12 cellular contexts compared by ENCODE assay signal in genomic region chr12:64218597-64218996, GRCh38. TPM values are rescaled to one million over a fixed set of nuclear protein-coding genes. Genes with fewer than 3 reads are reported as not detected.
DNase-seq lines count a peak whose midpoint lies in the region; ATAC-seq, FAIRE-seq and TF ChIP-seq lines count a peak whose summit lies in the region.
"Had no signal": no experiment of that assay in that cellular context is flagged by ENCODE, and none has a peak within 500 bp of the region (broad histone marks: within the 10 kb centered on the region; RNA-seq: fewer than 3 reads in every experiment).

No MANE protein-coding gene starts in this region.

- H3K27me3 Mint-ChIP-seq in effector memory CD8-positive, alpha-beta T cell, result no peaks in the 10 kb centered on the region

- no peak for TF ChIP-seq CTCF in endothelial cell of umbilical vein (IDR thresholded peaks at IDR 0.05; ENCODE audit: extremely low read depth in 1 of 2, insufficient read depth in 1 of 2, low read depth in 1 of 2, low read length in 2 of 2)

- H3K4me2 ChIP-seq in endothelial cell of umbilical vein (ENCODE audit: insufficient read depth, low read length), result no peak overlapping the region
- H3K4me2 ChIP-seq: KMS-11 had no signal

- no peaks in the 10 kb centered on the region for H4K20me1 ChIP-seq in endothelial cell of umbilical vein (replicated peaks; ENCODE audit: control insufficient read depth, extremely low read depth, insufficient read depth, low read length)

- H3K27ac Mint-ChIP-seq in effector memory CD8-positive, alpha-beta T cell, result peak overlapping the region in 1 of 2 donors; percentile 72

- H3K36me3 ChIP-seq in endothelial cell of umbilical vein (ENCODE audit: control insufficient read depth in 2 of 2, extremely low read depth in 1 of 2, insufficient read depth in 2 of 2, low read length in 2 of 2), result no peaks in the 10 kb centered on the region

- DNase-seq in CD1c-positive myeloid dendritic cell (ENCODE audit: extremely low spot score) (peak; percentile 9), OCI-M1 (lab: John Stamatoyannopoulos, UW) (peak; percentile 68), endothelial cell of umbilical vein (ENCODE audit: low read depth, low spot score) (no peak), NCI-H1417 treated with DMSO at 0.1 percent for 48 hours (lab: John Stamatoyannopoulos, UW) (no peak), epidermal melanocyte (ENCODE audit: insufficient read length, low spot score) (no peak), DMS 273 (lab: John Stamatoyannopoulos, UW; ENCODE audit: unreplicated experiment) (no peak)
- no peak for DNase-seq in effector memory CD8-positive, alpha-beta T cell
- DNase-seq: COR-L47; NCI-H2081 treated with DMSO at 0.1 percent for 48 hours; stimulated activated CD4-positive, alpha-beta T cell treated with anti-CD3 and anti-CD28 coated beads, Interleukin-4, amount 100 ng/mL, for 1 hour had no signal

- peak overlapping the region in 1 of 2 donors; percentile 48 for H3K4me3 Mint-ChIP-seq in effector memory CD8-positive, alpha-beta T cell

- intact Hi-C loops in endothelial cell of umbilical vein (cut with micrococcal nuclease), result no loop called here

- peaks cover 12 to 18% of the 10 kb centered on the region in 2 donors for H3K4me1 Mint-ChIP-seq in effector memory CD8-positive, alpha-beta T cell (ENCODE audit: low read depth in 2 of 2)

- H3K4me1 ChIP-seq in endothelial cell of umbilical vein (ENCODE audit: control insufficient read depth, extremely low read depth, insufficient read depth, low read length), result peaks cover 7% of the 10 kb centered on the region

- dilution Hi-C loops in endothelial cell of umbilical vein (cut with MboI; ENCODE audit: extremely low pct_ligation_motif_present, low sequenced_read_pairs), result no loop called here

- no peak for FAIRE-seq in endothelial cell of umbilical vein (lab: Jason Lieb, UNC)

- peak overlapping the region; percentile 27 for H2AFZ ChIP-seq in endothelial cell of umbilical vein (ENCODE audit: low read depth, low read length)

- no peak for TF ChIP-seq POLR2A in endothelial cell of umbilical vein (IDR thresholded peaks at IDR 0.05; ENCODE audit: low read depth, low read length)

- no TSS peak for BruUV-seq in endothelial cell of umbilical vein (replicated peaks; lab: Mats Ljungman, UMichigan)

- H3K9me3 ChIP-seq in endothelial cell of umbilical vein (replicated peaks; ENCODE audit: control insufficient read depth, insufficient read depth, low read length), result no peaks in the 10 kb centered on the region

- H3K79me2 ChIP-seq in endothelial cell of umbilical vein (ENCODE audit: control insufficient read depth, insufficient read depth, low read length), result no peaks in the 10 kb centered on the region

- POLR2A ChIA-PET in endothelial cell of umbilical vein (lab: Charles Lee), result interaction anchor here (0.7 kb wide), 1 partner anchor 12 kb away, joined by 3 read pairs; no protein-coding TSS in a partner anchor

- no peak overlapping the region for H3K9ac ChIP-seq in endothelial cell of umbilical vein (replicated peaks; ENCODE audit: extremely low read depth, insufficient read depth, low read length)
- H3K9ac ChIP-seq: KMS-11 had no signal

- H3K27ac ChIP-seq in endothelial cell of umbilical vein (ENCODE audit: insufficient read depth, low read depth, low read length), result no peak overlapping the region
- H3K27ac ChIP-seq: KMS-11 had no signal

- H3K9me1 ChIP-seq in endothelial cell of umbilical vein (replicated peaks; ENCODE audit: control insufficient read depth, extremely low read depth, insufficient read depth, low read length), result no peaks in the 10 kb centered on the region

- H3K9me3 Mint-ChIP-seq in effector memory CD8-positive, alpha-beta T cell, result no peaks in the 10 kb centered on the region

- ATAC-seq in GM18519 (IDR thresholded peaks at IDR 0.05; ENCODE audit: low FRiP score, unreplicated experiment), result peak; percentile 24
- ATAC-seq in effector memory CD8-positive, alpha-beta T cell (replicated peaks), result no peak

- no peak overlapping the region for H3K4me3 ChIP-seq in endothelial cell of umbilical vein (replicated peaks in 1 of 3; ENCODE audit: insufficient read depth in 1 of 3, low read depth in 1 of 3, low read length in 3 of 3)

- no peaks in the 10 kb centered on the region for H3K27me3 ChIP-seq in endothelial cell of umbilical vein (ENCODE audit: control insufficient read depth in 2 of 2, insufficient read depth in 2 of 2, low read length in 2 of 2)

- H3K36me3 Mint-ChIP-seq in effector memory CD8-positive, alpha-beta T cell (ENCODE audit: insufficient read depth), result peaks cover 27% of the 10 kb centered on the region

- CTCF ChIA-PET in endothelial cell of umbilical vein (lab: Charles Lee), result interaction anchor here (0.9 to 1.8 kb wide), 4 partner anchors 11 to 375 kb away, joined by 4 to 10 read pairs (median 6); partner anchors contain the start of gene SRGAP1

TF ChIP-seq in endothelial cell of umbilical vein, 7 proteins besides CTCF, POLR2A, EP300 and RAD21:
- TF ChIP-seq GATA2 (IDR thresholded peaks at IDR 0.05; ENCODE audit: insufficient read depth, insufficient read length, low read depth, low read length) (no peak), POLR2AphosphoS5 (IDR thresholded peaks at IDR 0.05; ENCODE audit: insufficient read depth, low read depth, low read length) (no peak), MYC (IDR thresholded peaks at IDR 0.05; ENCODE audit: low read depth, low read length) (no peak), FOS (IDR thresholded peaks at IDR 0.05; ENCODE audit: borderline replicate concordance, insufficient read depth, low read length) (no peak), EZH2 (IDR thresholded peaks at IDR 0.05; ENCODE audit: borderline replicate concordance, low read depth, low read length, severe bottlenecking) (no peak), JUN (IDR thresholded peaks at IDR 0.05; ENCODE audit: borderline replicate concordance, insufficient read depth, insufficient read length, low read depth) (no peak)

RNA-seq across cellular contexts. Expression of gene KICS2, which starts 3.5 kb away (rescaled TPM):
- total RNA-seq in endothelial cell of umbilical vein, result 3.2 and 3.8 TPM in 2 replicates
- 1.4 and 1.6 TPM in 2 replicates for polyA plus RNA-seq in endothelial cell of umbilical vein
- polyA plus RNA-seq in endothelial cell of umbilical vein (2011; cell fraction: cytosol; rRNA removed), result 1.7 and 1.9 TPM in 2 replicates
- 2.6 and 3.1 TPM in 2 replicates for polyA plus RNA-seq in endothelial cell of umbilical vein (2011; cell fraction: nucleus; rRNA removed)
- polyA plus RNA-seq in endothelial cell of umbilical vein (2012), result 2.1 and 2.2 TPM in 2 replicates
- polyA minus RNA-seq in endothelial cell of umbilical vein, result 4.1 and 5.4 TPM in 2 replicates
- 9.0 TPM for polyA minus RNA-seq in endothelial cell of umbilical vein (2011; cell fraction: cytosol; rRNA and poly(A)+ RNA removed)
- 6.2 and 7.7 TPM in 2 replicates for polyA minus RNA-seq in endothelial cell of umbilical vein (2011; cell fraction: nucleus; rRNA and poly(A)+ RNA removed)

Comparison
In these comparisons a context has a peak if more than half of its experiments do, and no peak if none do; other contexts are left out.
1. DNase-seq: peak in CD1c-positive myeloid dendritic cell (single experiment) and OCI-M1 (single experiment); none in endothelial cell of umbilical vein (single experiment), NCI-H1417 treated with DMSO at 0.1 percent for 48 hours (single experiment), effector memory CD8-positive, alpha-beta T cell (0 of 3), epidermal melanocyte (single experiment) and DMS 273 (single experiment).